ENCODE assay signal across 8 cellular contexts in genomic region chr16:66516808-66517585, GRCh38.
DNase-seq lines count a peak whose midpoint lies in the region; ATAC-seq and TF ChIP-seq lines count a peak whose summit lies in the region.

No MANE protein-coding gene starts in this region.

- intact Hi-C loops in tibial artery (cut with DNase I; ENCODE audit: low total_unique reads), result no loop called here

- peak overlapping the region; percentile 36 for H3K4me3 ChIP-seq in parathyroid adenoma (ENCODE audit: low read depth, low read length)
- H3K4me3 ChIP-seq in tibial artery, result peak overlapping the region in 1 of 2 donors; percentile 12

- no peaks in the 10 kb centered on the region for H3K9me3 Mint-ChIP-seq in activated naive CD4-positive, alpha-beta T cell treated with anti-CD3 and anti-CD28 coated beads, Interleukin-2, amount 10 ng/mL, durations not matched to agents 7 days and 5 days

- no peak overlapping the region for H3K9ac ChIP-seq in parathyroid adenoma

- no peaks in the 10 kb centered on the region for H3K27me3 ChIP-seq in parathyroid adenoma (ENCODE audit: control insufficient read depth, insufficient read depth, low read length)
- H3K27me3 ChIP-seq in tibial artery, result no peaks in the 10 kb centered on the region

- H3K79me2 ChIP-seq in parathyroid adenoma, result peaks cover 2% of the 10 kb centered on the region

- TF ChIP-seq CTCF in C4-2B (conservative IDR thresholded peaks at IDR 0.05) (no peak), parathyroid adenoma (IDR thresholded peaks at IDR 0.05) (no peak), tibial artery (IDR thresholded peaks at IDR 0.05) (no peak)

- peak overlapping the region; percentile 82 for H2AFZ ChIP-seq in parathyroid adenoma

- H3K9me3 ChIP-seq in parathyroid adenoma (ENCODE audit: control insufficient read depth, low read length) (no peaks in the 10 kb centered on the region), tibial artery (no peaks in the 10 kb centered on the region)

- ATAC-seq in GM19397 (IDR thresholded peaks at IDR 0.05; ENCODE audit: unreplicated experiment) (peak; percentile 97), HG03565 (IDR thresholded peaks at IDR 0.05; ENCODE audit: unreplicated experiment) (peak; percentile 95)

- peak overlapping the region; percentile 94 for H3K27ac ChIP-seq in C4-2B
- H3K27ac ChIP-seq in parathyroid adenoma, result peak overlapping the region; percentile 97
- peak overlapping the region; percentile 92 to 95 for H3K27ac ChIP-seq in tibial artery

- CTCF ChIA-PET in activated naive CD4-positive, alpha-beta T cell treated with anti-CD3 and anti-CD28 coated beads, Interleukin-2, amount 10 ng/mL, durations not matched to agents 7 days and 5 days (lab: Charles Lee), result interaction anchor here (0.9 to 1.6 kb wide), 6 partner anchors 32 to 72 kb away, joined by 3 to 5 read pairs (median 3); partner anchors contain the start of genes CKLF and CMTM2

- H3K4me1 ChIP-seq in parathyroid adenoma, result peaks cover 42% of the 10 kb centered on the region
- H3K4me1 ChIP-seq in tibial artery, result peaks cover under 1 to 67% (median 55%) of the 10 kb centered on the region in 4 donors

- DNase-seq in SHP77 treated with DMSO at 0.1 percent for 48 hours (lab: John Stamatoyannopoulos, UW), result peak; percentile 90
- DNase-seq in activated naive CD4-positive, alpha-beta T cell treated with anti-CD3 and anti-CD28 coated beads, Interleukin-2, amount 10 ng/mL, durations not matched to agents 7 days and 5 days, result peak; percentile 86
- peak; percentile 96 for DNase-seq in globus pallidus (ENCODE audit: low spot score)
- DNase-seq in tibial artery, result peak; percentile 98 to 99

- peak overlapping the region; percentile 91 for H3K27ac Mint-ChIP-seq in activated naive CD4-positive, alpha-beta T cell treated with anti-CD3 and anti-CD28 coated beads, Interleukin-2, amount 10 ng/mL, durations not matched to agents 7 days and 5 days

- H3K36me3 ChIP-seq in parathyroid adenoma (ENCODE audit: control insufficient read depth, insufficient read depth, low read length), result no peaks in the 10 kb centered on the region
- H3K36me3 ChIP-seq in tibial artery, result peaks cover 3 to 34% (median 4%) of the 10 kb centered on the region in 3 donors

- H3K4me1 Mint-ChIP-seq in activated naive CD4-positive, alpha-beta T cell treated with anti-CD3 and anti-CD28 coated beads, Interleukin-2, amount 10 ng/mL, durations not matched to agents 7 days and 5 days, result peaks cover 76% of the 10 kb centered on the region

- peak overlapping the region; percentile 52 for H3K4me3 Mint-ChIP-seq in activated naive CD4-positive, alpha-beta T cell treated with anti-CD3 and anti-CD28 coated beads, Interleukin-2, amount 10 ng/mL, durations not matched to agents 7 days and 5 days

- peaks cover 3% of the 10 kb centered on the region for H3K36me3 Mint-ChIP-seq in activated naive CD4-positive, alpha-beta T cell treated with anti-CD3 and anti-CD28 coated beads, Interleukin-2, amount 10 ng/mL, durations not matched to agents 7 days and 5 days

- peak overlapping the region; percentile 59 for H3K4me2 ChIP-seq in parathyroid adenoma (ENCODE audit: low read length)

- H3K27me3 Mint-ChIP-seq in activated naive CD4-positive, alpha-beta T cell treated with anti-CD3 and anti-CD28 coated beads, Interleukin-2, amount 10 ng/mL, durations not matched to agents 7 days and 5 days, result peaks cover 4% of the 10 kb centered on the region
